ENCODE assay signal across 9 cellular contexts in the genomic region with DNA sequence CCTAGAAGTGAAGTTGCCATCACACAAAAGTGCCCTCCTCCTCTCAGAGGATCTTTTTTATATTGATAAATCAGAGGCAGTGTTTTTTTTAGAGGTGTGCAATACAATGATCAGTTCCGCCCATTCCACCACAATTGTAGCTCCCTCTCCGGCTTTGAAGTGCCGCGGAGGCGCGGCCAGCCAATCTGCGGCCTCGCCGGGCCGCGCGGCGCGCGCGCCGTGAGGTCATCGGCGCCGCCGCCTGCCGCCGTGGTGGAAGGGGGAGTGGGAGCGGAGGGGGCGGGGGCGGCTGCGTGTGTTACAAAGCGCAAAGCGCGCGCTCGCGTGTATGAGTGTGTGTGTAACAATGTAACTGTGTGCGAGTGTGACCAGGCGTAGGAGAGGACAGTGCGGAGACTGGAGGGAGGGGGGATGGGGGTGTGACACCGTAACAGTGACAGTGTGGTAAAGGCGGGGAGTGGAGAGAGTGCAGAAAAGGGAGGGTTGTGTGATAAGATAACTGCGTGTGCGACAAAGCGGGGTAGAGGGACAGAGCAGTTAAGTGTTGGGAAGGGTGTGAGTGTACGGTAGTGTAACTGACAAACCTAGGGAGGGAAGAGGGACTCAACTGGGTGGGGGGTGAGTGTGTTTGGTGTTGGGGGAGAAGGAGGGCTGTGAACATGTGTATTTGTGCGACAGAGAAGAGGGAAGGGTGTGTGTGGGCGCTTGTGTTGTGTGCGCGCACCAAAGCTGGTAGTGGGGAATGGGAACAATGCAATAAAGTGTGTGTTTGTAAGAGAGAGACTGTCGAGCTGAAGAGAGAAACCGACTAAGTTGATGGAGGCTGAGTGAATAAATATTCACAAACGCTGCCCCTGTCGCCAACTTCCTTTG. TPM values are rescaled to one million over a fixed set of nuclear protein-coding genes. Genes with fewer than 3 reads are reported as not detected.
DNase-seq lines count a peak whose midpoint lies in the region; ATAC-seq and TF ChIP-seq lines count a peak whose summit lies in the region.
"Had no signal": no experiment of that assay in that cellular context is flagged by ENCODE, and none has a peak within 500 bp of the region (broad histone marks: within the 10 kb centered on the region; RNA-seq: fewer than 3 reads in every experiment).

Gene SP8 (minus strand): TSS at position 108 of the 873 bp plus-strand sequence. CDS start 88 bp downstream, at position 20.

- in situ Hi-C loops in IMR-90 (cut with MboI; ENCODE audit: low sequenced_read_pairs) = no loop called here
- in situ Hi-C loops in GM13976 (cut with MboI; ENCODE audit: low sequenced_read_pairs, unreplicated experiment) = loop anchor here (25.0 kb wide), 1 partner anchor 1675 kb away; the partner anchor contains the start of gene TWIST1

- CTCF ChIA-PET in Calu3 (lab: Charles Lee) = interaction anchor here (0.6 kb wide), 1 partner anchor 467 kb away, joined by 3 read pairs; no protein-coding TSS in a partner anchor
- CTCF ChIA-PET in IMR-90 (lab: Yijun Ruan, JAX) = no interaction called here
- CTCF ChIA-PET in SK-N-SH (lab: Yijun Ruan, JAX) = interaction anchor here (1.3 kb wide), 1 partner anchor 9 kb away, joined by 5 read pairs; no protein-coding TSS in a partner anchor

- no peak within 1 kb of the TSS for H4K91ac ChIP-seq in IMR-90 (ENCODE audit: insufficient read depth, low read depth, low read length)

- H3K4me3 Mint-ChIP-seq in Calu3 (ENCODE audit: low read depth, unreplicated experiment) = peak within 1 kb of the TSS; percentile 88

- H3K27me3 Mint-ChIP-seq in Calu3 (ENCODE audit: unreplicated experiment) = peaks cover 93% of the 10 kb centered on the region

- H3K14ac ChIP-seq in IMR-90 (replicated peaks; ENCODE audit: low read depth, low read length) = no peak within 1 kb of the TSS

- no peak within 1 kb of the TSS for H2BK20ac ChIP-seq in IMR-90 (ENCODE audit: low read depth, low read length)

- H3K4me3 ChIP-seq in IMR-90 (ENCODE audit: insufficient read depth, low read depth, low read length) (peak within 1 kb of the TSS; percentile 74), SK-N-SH (ENCODE audit: low read depth in 2 of 2, low read length in 1 of 2) (peak within 1 kb of the TSS; percentile 37 to 40), neutrophil (ENCODE audit: low read depth in 1 of 2, low read length in 1 of 2) (peak within 1 kb of the TSS; percentile 4 to 45)

- H3K18ac ChIP-seq in IMR-90 (ENCODE audit: low read depth, low read length) = no peak within 1 kb of the TSS

- TF ChIP-seq POLR2A in IMR-90 (IDR thresholded peaks at IDR 0.05; ENCODE audit: low read depth, low read length) = no peak

- H2AFZ ChIP-seq in IMR-90 (replicated peaks; ENCODE audit: low read length, poor library complexity) = peak within 1 kb of the TSS; percentile 91
- H2AFZ ChIP-seq in SK-N-SH (ENCODE audit: low read depth) = 0 out of 2 replicates have a peak within 1 kb of the TSS, but pooled peaks have one; percentile 37

- H2BK5ac ChIP-seq in IMR-90 (ENCODE audit: low read depth, low read length, poor library complexity, severe bottlenecking) = no peak within 1 kb of the TSS

- no peaks in the 10 kb centered on the region for H3K9me1 ChIP-seq in IMR-90 (ENCODE audit: insufficient read depth, low read length)

- H3K9ac ChIP-seq in IMR-90 (ENCODE audit: low read depth, low read length) = no peak within 1 kb of the TSS
- H3K9ac ChIP-seq in SK-N-SH = no peak within 1 kb of the TSS

- no peaks in the 10 kb centered on the region for H3K79me1 ChIP-seq in IMR-90 (ENCODE audit: low read depth in 1 of 2, low read length in 2 of 2)

- no peak for TF ChIP-seq EP300 in SK-N-SH (IDR thresholded peaks at IDR 0.05; ENCODE audit: borderline replicate concordance in 1 of 2, low read depth in 1 of 2, low read length in 1 of 2)

- H3K23ac ChIP-seq in IMR-90 (ENCODE audit: low read depth, low read length) = no peak within 1 kb of the TSS

- H2BK120ac ChIP-seq in IMR-90 (ENCODE audit: low read depth, low read length) = no peak within 1 kb of the TSS

- H3K4me1 Mint-ChIP-seq in Calu3 (ENCODE audit: low read depth, unreplicated experiment) = peaks cover 38% of the 10 kb centered on the region

- H2AK9ac ChIP-seq in IMR-90 (replicated peaks; ENCODE audit: low read depth, low read length, poor library complexity) = no peak within 1 kb of the TSS

- POLR2A ChIA-PET in IMR-90 (lab: Charles Lee; ENCODE audit: unreplicated experiment) = no interaction called here
- POLR2A ChIA-PET in SK-N-SH (lab: Yijun Ruan, JAX) = no interaction called here

- TF ChIP-seq CTCF in Calu3 (IDR thresholded peaks at IDR 0.05; ENCODE audit: unreplicated experiment) (no peak), IMR-90 (conservative IDR thresholded peaks at IDR 0.05; ENCODE audit: low read depth, low read length) (no peak), SK-N-SH (IDR thresholded peaks at IDR 0.05) (no peak), neutrophil (IDR thresholded peaks at IDR 0.05) (no peak), GM13976 (IDR thresholded peaks at IDR 0.05; ENCODE audit: borderline replicate concordance, control extremely low read depth, extremely low read depth, insufficient read depth, missing control alignments) (no peak)

- H4K8ac ChIP-seq in IMR-90 (ENCODE audit: low read depth in 2 of 2, low read length in 2 of 2) = no peak within 1 kb of the TSS

- no peaks in the 10 kb centered on the region for H3K79me2 ChIP-seq in SK-N-SH (ENCODE audit: insufficient read depth)

- WGBS in IMR-90 (ENCODE audit: extremely low coverage in 2 of 2, insufficient read length in 1 of 2), 2 experiments = 2% methylated on average over 11 of the region's 50 CpGs; no CpG with 5 or more reads in 1 of the 2 experiments
- WGBS in SK-N-SH (ENCODE audit: low lambda C conversion rate) = 3% methylated on average over 50 of the region's 50 CpGs

- no peaks in the 10 kb centered on the region for H3K9me2 ChIP-seq in SK-N-SH

- H3K27me3 ChIP-seq in IMR-90 (ENCODE audit: control insufficient read depth, insufficient read depth, low read length) = peaks cover 69% of the 10 kb centered on the region
- H3K27me3 ChIP-seq in SK-N-SH (ENCODE audit: insufficient read depth) = peaks cover 95% of the 10 kb centered on the region
- H3K27me3 ChIP-seq in neutrophil = peaks cover 100% of the 10 kb centered on the region

- peak within 1 kb of the TSS; percentile 35 for H3K27ac Mint-ChIP-seq in Calu3 (ENCODE audit: unreplicated experiment)

- TF ChIP-seq RAD21 in IMR-90 (IDR thresholded peaks at IDR 0.05; ENCODE audit: low read length) (no peak), SK-N-SH (IDR thresholded peaks at IDR 0.05; ENCODE audit: low read length) (no peak)

- H3K36me3 ChIP-seq in IMR-90 (ENCODE audit: control insufficient read depth, insufficient read depth, low read length) = no peaks in the 10 kb centered on the region
- H3K36me3 ChIP-seq in SK-N-SH (replicated peaks in 1 of 2; ENCODE audit: control insufficient read depth in 1 of 2, insufficient read depth in 2 of 2, low read length in 1 of 2) = no peaks in the 10 kb centered on the region
- H3K36me3 ChIP-seq in neutrophil = no peaks in the 10 kb centered on the region

- BruUV-seq in Calu3 (replicated peaks; lab: Mats Ljungman, UMichigan) (no TSS peak), IMR-90 (replicated peaks; lab: Mats Ljungman, UMichigan) (no TSS peak)

- no peak within 1 kb of the TSS for H3K4ac ChIP-seq in IMR-90 (ENCODE audit: low read depth, low read length)

- H3K27ac ChIP-seq in IMR-90 (ENCODE audit: insufficient read depth, low read length) = no peak within 1 kb of the TSS
- H3K27ac ChIP-seq in SK-N-SH (ENCODE audit: low read depth in 2 of 2, low read length in 1 of 2) = no peak within 1 kb of the TSS
- H3K27ac ChIP-seq in epithelial cell of prostate = peak within 1 kb of the TSS; percentile 77
- H3K27ac ChIP-seq in neutrophil = no peak within 1 kb of the TSS

- H4K20me1 ChIP-seq in IMR-90 (ENCODE audit: insufficient read depth, low read length) = no peaks in the 10 kb centered on the region
- H4K20me1 ChIP-seq in SK-N-SH (ENCODE audit: insufficient read depth) = no peaks in the 10 kb centered on the region

- H2BK15ac ChIP-seq in IMR-90 (ENCODE audit: low read depth, low read length) = no peak within 1 kb of the TSS

- H3K9me3 ChIP-seq in IMR-90 (ENCODE audit: control insufficient read depth, insufficient read depth, low read length) (peaks cover 6% of the 10 kb centered on the region; the same call in 1 of the 2 replicates), SK-N-SH (no peaks in the 10 kb centered on the region), neutrophil (no peaks in the 10 kb centered on the region)

- no peak within 1 kb of the TSS for H2AK5ac ChIP-seq in IMR-90 (ENCODE audit: low read depth, low read length)

- peak; percentile 59 for DNase-seq in Calu3
- DNase-seq in IMR-90 = peak; percentile 11
- peak; percentile 91 for DNase-seq in SK-N-SH
- DNase-seq in epithelial cell of prostate (ENCODE audit: low read depth, low spot score) = no peak
- no peak for DNase-seq in SKM-1 (lab: John Stamatoyannopoulos, UW; ENCODE audit: unreplicated experiment)
- DNase-seq in GM13976 (ENCODE audit: low spot score) = no peak

- no peaks in the 10 kb centered on the region for H3K9me3 Mint-ChIP-seq in Calu3 (ENCODE audit: low read depth, unreplicated experiment)

- H4K5ac ChIP-seq in IMR-90 (ENCODE audit: low read depth, low read length) = no peak within 1 kb of the TSS

- H3K56ac ChIP-seq in IMR-90 (ENCODE audit: extremely low read depth, insufficient read depth, low read length) = no peak within 1 kb of the TSS

- H3K4me2 ChIP-seq in IMR-90 (ENCODE audit: low read depth, low read length) (peak within 1 kb of the TSS; percentile 99), SK-N-SH (peak within 1 kb of the TSS; percentile 51)

- no peaks in the 10 kb centered on the region for H3F3A ChIP-seq in SK-N-SH (replicated peaks; ENCODE audit: insufficient read depth)

- intact Hi-C loops in Calu3 (cut with micrococcal nuclease; ENCODE audit: unreplicated experiment) (loop anchor here (10.0 kb wide), 1 partner anchor 358 kb away; no protein-coding TSS in a partner anchor), IMR-90 (cut with micrococcal nuclease) (loop anchor here (5.0 kb wide), 1 partner anchor 640 kb away; the partner anchor contains the start of gene SP4)

- peak; percentile 65 for ATAC-seq in IMR-90 (ENCODE audit: low read depth)
- ATAC-seq in GM21786 (IDR thresholded peaks at IDR 0.05; ENCODE audit: unreplicated experiment) = no peak

- dilution Hi-C loops in IMR-90 (cut with HindIII; ENCODE audit: low sequenced_read_pairs, unreplicated experiment) = no loop called here

- H3K4me1 ChIP-seq in IMR-90 (ENCODE audit: control insufficient read depth, insufficient read depth, low read length) (peaks cover 3% of the 10 kb centered on the region; the same call in 1 of the 2 replicates), SK-N-SH (ENCODE audit: control insufficient read depth in 1 of 2, insufficient read depth in 2 of 2, low read depth in 1 of 2, low read length in 1 of 2) (peaks cover 0 to 4% of the 10 kb centered on the region in 2 experiments; a peak in 1 of 4 replicates), neutrophil (ENCODE audit: control insufficient read depth in 1 of 2, insufficient read depth in 1 of 2, low read depth in 1 of 2, low read length in 1 of 2) (peaks cover 21 to 37% of the 10 kb centered on the region in 2 experiments)

- peaks cover 26% of the 10 kb centered on the region for H3K36me3 Mint-ChIP-seq in Calu3 (ENCODE audit: insufficient read depth, unreplicated experiment)

RNA-seq across cellular contexts. Expression of gene SP8, which starts in this region (rescaled TPM):
- total RNA-seq in Calu3 (2022) = not detected in 2 replicates
- not detected in 2 replicates for total RNA-seq in IMR-90 (2012; rRNA removed)
- polyA plus RNA-seq in IMR-90 (2012; rRNA removed) = not detected in 2 replicates
- polyA plus RNA-seq in IMR-90 (2012; cell fraction: cytosol; rRNA removed) = not detected in 2 replicates
- not detected in 2 replicates for polyA plus RNA-seq in IMR-90 (2012; cell fraction: nucleus; rRNA removed; ENCODE audit: low replicate concordance)
- not detected in 2 replicates for polyA plus RNA-seq in SK-N-SH (2012; rRNA removed)
- polyA plus RNA-seq in SK-N-SH (2012; cell fraction: cytosol; rRNA removed) = not detected in 2 replicates
- not detected in 2 replicates for polyA plus RNA-seq in SK-N-SH (2012; cell fraction: nucleus; rRNA removed)
- total RNA-seq: lung microvascular endothelial cell had no signal

Comparison
In these comparisons a context has a peak if more than half of its experiments do, and no peak if none do; other contexts are left out.
1. Peak in DNase-seq in Calu3; RNA of the gene not detected or under 1 TPM.
2. Peak in DNase-seq, ATAC-seq, H3K4me3 ChIP-seq and H3K4me2 ChIP-seq in IMR-90; RNA of the gene not detected or under 1 TPM.
3. Peak in DNase-seq, H3K4me3 ChIP-seq and H3K4me2 ChIP-seq in SK-N-SH; RNA of the gene not detected or under 1 TPM.